In genomic region chr18:49250819-49251388, GRCh38 we compare ENCODE assay signal across 1 cellular context.
A peak's percentile ranks its signal among the peaks of the same experiment; 100 is the strongest.
TF ChIP-seq lines count a peak whose summit lies in the region.

No MANE protein-coding gene starts in this region.

TF ChIP-seq in HepG2, 621 proteins besides CTCF, POLR2A, EP300 and RAD21 (continued from another document):
- TF ChIP-seq, protein P1, sequence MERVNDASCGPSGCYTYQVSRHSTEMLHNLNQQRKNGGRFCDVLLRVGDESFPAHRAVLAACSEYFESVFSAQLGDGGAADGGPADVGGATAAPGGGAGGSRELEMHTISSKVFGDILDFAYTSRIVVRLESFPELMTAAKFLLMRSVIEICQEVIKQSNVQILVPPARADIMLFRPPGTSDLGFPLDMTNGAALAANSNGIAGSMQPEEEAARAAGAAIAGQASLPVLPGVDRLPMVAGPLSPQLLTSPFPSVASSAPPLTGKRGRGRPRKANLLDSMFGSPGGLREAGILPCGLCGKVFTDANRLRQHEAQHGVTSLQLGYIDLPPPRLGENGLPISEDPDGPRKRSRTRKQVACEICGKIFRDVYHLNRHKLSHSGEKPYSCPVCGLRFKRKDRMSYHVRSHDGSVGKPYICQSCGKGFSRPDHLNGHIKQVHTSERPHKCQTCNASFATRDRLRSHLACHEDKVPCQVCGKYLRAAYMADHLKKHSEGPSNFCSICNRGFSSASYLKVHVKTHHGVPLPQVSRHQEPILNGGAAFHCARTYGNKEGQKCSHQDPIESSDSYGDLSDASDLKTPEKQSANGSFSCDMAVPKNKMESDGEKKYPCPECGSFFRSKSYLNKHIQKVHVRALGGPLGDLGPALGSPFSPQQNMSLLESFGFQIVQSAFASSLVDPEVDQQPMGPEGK (CRISPR knock-in tag; IDR thresholded peaks at IDR 0.05) = 0 out of 2 replicates have a peak, but pooled peaks have one; percentile 29
- no peak for TF ChIP-seq SOX6 (IDR thresholded peaks at IDR 0.05)
- 0 out of 2 replicates have a peak, but pooled peaks have one; percentile 17 for TF ChIP-seq SOX6 (CRISPR knock-in tag; IDR thresholded peaks at IDR 0.05)
- no peak for TF ChIP-seq ZNF282 (IDR thresholded peaks at IDR 0.05; ENCODE audit: partially characterized antibody)
- TF ChIP-seq SMC3 (IDR thresholded peaks at IDR 0.05; ENCODE audit: low read length) = peak; percentile 23; the same call in 1 of the 2 replicates
- TF ChIP-seq ZNF205 (CRISPR knock-in tag; IDR thresholded peaks at IDR 0.05) = 0 out of 2 replicates have a peak, but pooled peaks have one; percentile 29
- TF ChIP-seq, protein P2, sequence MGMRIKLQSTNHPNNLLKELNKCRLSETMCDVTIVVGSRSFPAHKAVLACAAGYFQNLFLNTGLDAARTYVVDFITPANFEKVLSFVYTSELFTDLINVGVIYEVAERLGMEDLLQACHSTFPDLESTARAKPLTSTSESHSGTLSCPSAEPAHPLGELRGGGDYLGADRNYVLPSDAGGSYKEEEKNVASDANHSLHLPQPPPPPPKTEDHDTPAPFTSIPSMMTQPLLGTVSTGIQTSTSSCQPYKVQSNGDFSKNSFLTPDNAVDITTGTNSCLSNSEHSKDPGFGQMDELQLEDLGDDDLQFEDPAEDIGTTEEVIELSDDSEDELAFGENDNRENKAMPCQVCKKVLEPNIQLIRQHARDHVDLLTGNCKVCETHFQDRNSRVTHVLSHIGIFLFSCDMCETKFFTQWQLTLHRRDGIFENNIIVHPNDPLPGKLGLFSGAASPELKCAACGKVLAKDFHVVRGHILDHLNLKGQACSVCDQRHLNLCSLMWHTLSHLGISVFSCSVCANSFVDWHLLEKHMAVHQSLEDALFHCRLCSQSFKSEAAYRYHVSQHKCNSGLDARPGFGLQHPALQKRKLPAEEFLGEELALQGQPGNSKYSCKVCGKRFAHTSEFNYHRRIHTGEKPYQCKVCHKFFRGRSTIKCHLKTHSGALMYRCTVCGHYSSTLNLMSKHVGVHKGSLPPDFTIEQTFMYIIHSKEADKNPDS (CRISPR knock-in tag; IDR thresholded peaks at IDR 0.05) = no peak
